ENCODE assay signal across 8 cellular contexts in the genomic region with DNA sequence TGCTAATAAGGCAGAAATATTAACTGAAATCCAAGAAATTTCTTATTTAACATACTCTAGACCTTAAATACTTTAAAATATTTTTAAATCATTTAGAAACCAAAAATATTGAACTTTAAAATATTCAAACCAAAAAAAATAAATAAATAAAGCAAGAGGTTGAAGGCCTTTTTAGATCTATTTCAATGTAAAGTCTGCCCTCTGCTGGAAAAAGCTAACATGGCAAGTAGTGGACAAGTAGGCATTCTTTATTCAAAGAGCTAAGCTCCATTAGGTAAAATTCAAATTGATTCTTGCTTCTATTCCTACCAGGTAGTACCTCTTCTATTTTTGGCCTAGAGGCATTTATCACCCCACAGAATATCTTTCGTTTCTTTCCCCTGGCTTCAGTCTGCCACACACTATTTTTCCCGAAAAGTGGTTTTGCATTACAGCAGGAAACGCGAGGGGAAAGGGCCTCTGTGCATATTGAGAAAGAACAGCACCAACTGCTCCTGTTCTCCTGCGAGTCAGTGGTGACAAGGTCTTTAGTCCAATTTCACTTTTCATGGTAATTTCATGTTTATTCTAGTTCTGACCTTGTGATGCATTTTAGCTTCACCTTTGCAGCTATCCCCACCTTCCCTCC. TPM values are rescaled to one million over a fixed set of nuclear protein-coding genes. Genes with fewer than 3 reads are reported as not detected.
DNase-seq lines count a peak whose midpoint lies in the region; ATAC-seq and TF ChIP-seq lines count a peak whose summit lies in the region.

No MANE protein-coding gene starts in this region.

- no peak overlapping the region for H4K8ac ChIP-seq in IMR-90 (ENCODE audit: low read depth in 2 of 2, low read length in 2 of 2)

- peak overlapping the region; percentile 44; the same call in 1 of the 2 replicates for H2AK5ac ChIP-seq in IMR-90 (ENCODE audit: low read depth, low read length)

- H2AK9ac ChIP-seq in IMR-90 (replicated peaks; ENCODE audit: low read depth, low read length, poor library complexity) = no peak overlapping the region

- no peaks in the 10 kb centered on the region for H3K79me1 ChIP-seq in IMR-90 (ENCODE audit: low read depth in 1 of 2, low read length in 2 of 2)

- no peak overlapping the region for H2BK5ac ChIP-seq in IMR-90 (ENCODE audit: low read depth, low read length, poor library complexity, severe bottlenecking)

- H3K9me3 ChIP-seq in IMR-90 (ENCODE audit: control insufficient read depth, insufficient read depth, low read length) (no peaks in the 10 kb centered on the region), PC-9 (ENCODE audit: insufficient read depth, low read depth) (no peaks in the 10 kb centered on the region)

- H3K9me1 ChIP-seq in IMR-90 (ENCODE audit: insufficient read depth, low read length) = 0 out of 2 replicates have a peak, but pooled peaks cover 2% of the 10 kb centered on the region

- H4K91ac ChIP-seq in IMR-90 (ENCODE audit: insufficient read depth, low read depth, low read length) = no peak overlapping the region

- H2BK20ac ChIP-seq in IMR-90 (ENCODE audit: low read depth, low read length) = no peak overlapping the region

- no peak overlapping the region for H3K4me3 ChIP-seq in IMR-90 (ENCODE audit: insufficient read depth, low read depth, low read length)
- H3K4me3 ChIP-seq in PC-9 = no peak overlapping the region

- H4K20me1 ChIP-seq in IMR-90 (ENCODE audit: insufficient read depth, low read length) (no peaks in the 10 kb centered on the region), PC-9 (ENCODE audit: insufficient read depth) (no peaks in the 10 kb centered on the region)

- H3K18ac ChIP-seq in IMR-90 (ENCODE audit: low read depth, low read length) = no peak overlapping the region

- CTCF ChIA-PET in IMR-90 (lab: Yijun Ruan, JAX) = interaction anchor here (0.6 to 1.9 kb wide), 18 partner anchors 8 to 710 kb away, joined by 3 to 25 read pairs (median 4); partner anchors contain the start of gene FAP
- CTCF ChIA-PET in PC-9 (lab: Charles Lee) = interaction anchor here (0.7 to 3.0 kb wide), 6 partner anchors 36 to 873 kb away, joined by 3 to 26 read pairs (median 4); no protein-coding TSS in a partner anchor

- POLR2A ChIA-PET in IMR-90 (lab: Charles Lee; ENCODE audit: unreplicated experiment) (no interaction called here), PC-9 (lab: Charles Lee; ENCODE audit: unreplicated experiment) (interaction anchor here (0.6 kb wide), 1 partner anchor 140 kb away, joined by 5 read pairs; no protein-coding TSS in a partner anchor)

- H3K4me2 ChIP-seq in IMR-90 (ENCODE audit: low read depth, low read length) (no peak overlapping the region), PC-9 (no peak overlapping the region)

- no peak overlapping the region for H4K5ac ChIP-seq in IMR-90 (ENCODE audit: low read depth, low read length)

- H2BK15ac ChIP-seq in IMR-90 (ENCODE audit: low read depth, low read length) = no peak overlapping the region

- no peak overlapping the region for H3K9ac ChIP-seq in IMR-90 (ENCODE audit: low read depth, low read length)

- no peak overlapping the region for H2BK120ac ChIP-seq in IMR-90 (ENCODE audit: low read depth, low read length)

- dilution Hi-C loops in IMR-90 (cut with HindIII; ENCODE audit: low sequenced_read_pairs, unreplicated experiment) = no loop called here

- no peak overlapping the region for H3K56ac ChIP-seq in IMR-90 (ENCODE audit: extremely low read depth, insufficient read depth, low read length)

- peak; percentile 60 for ATAC-seq in IMR-90 (ENCODE audit: low read depth)

- H2AFZ ChIP-seq in IMR-90 (replicated peaks; ENCODE audit: low read length, poor library complexity) (no peak overlapping the region), PC-9 (no peak overlapping the region)

- DNase-seq in DMS53 treated with DMSO at 0.1 percent for 48 hours (lab: John Stamatoyannopoulos, UW; ENCODE audit: unreplicated experiment) (peak; percentile 73), GM20000 (ENCODE audit: low spot score) (no peak), IMR-90 (peak; percentile 81), PC-9 (peak; percentile 30 to 37), amniotic stem cell (lab: John Stamatoyannopoulos, UW) (peak; percentile 76), iPS-NIHi11 (ENCODE audit: low spot score) (peak; percentile 38)
- DNase-seq in stimulated activated CD4-positive, alpha-beta T cell treated with anti-CD3 and anti-CD28 coated beads, Interleukin-15, amount 100 ng/mL, for 24 hours = peak; percentile 65
- DNase-seq in activated effector memory CD4-positive, alpha-beta T cell treated with Interleukin-2 at 50 U/mL for 16 hours = no peak

- 63% methylated on average over 4 of the region's 5 CpGs; no CpG with 5 or more reads in 1 of the 2 experiments for WGBS in IMR-90 (ENCODE audit: extremely low coverage in 2 of 2, insufficient read length in 1 of 2), 2 experiments

- in situ Hi-C loops in IMR-90 (cut with MboI; ENCODE audit: low sequenced_read_pairs) = loop anchor here (5.0 kb wide), 2 partner anchors 81 to 146 kb away; partner anchors contain the start of gene GCG

- no peak overlapping the region for H3K14ac ChIP-seq in IMR-90 (replicated peaks; ENCODE audit: low read depth, low read length)

- H3K27ac ChIP-seq in IMR-90 (ENCODE audit: insufficient read depth, low read length) (no peak overlapping the region), PC-9 (no peak overlapping the region)

- no peaks in the 10 kb centered on the region for H3K79me2 ChIP-seq in PC-9 (ENCODE audit: low read depth)

- no peaks in the 10 kb centered on the region for H3K9me2 ChIP-seq in PC-9 (ENCODE audit: insufficient read depth)

- H3F3A ChIP-seq in PC-9 (ENCODE audit: insufficient read depth, low read depth) = no peaks in the 10 kb centered on the region

- H3K36me3 ChIP-seq in IMR-90 (ENCODE audit: control insufficient read depth, insufficient read depth, low read length) (no peaks in the 10 kb centered on the region), PC-9 (ENCODE audit: low read depth) (no peaks in the 10 kb centered on the region)

- BruUV-seq in IMR-90 (replicated peaks; lab: Mats Ljungman, UMichigan) = no TSS peak
- no TSS peak for BruUV-seq in PC-9 (replicated peaks; lab: Mats Ljungman, UMichigan)

- H3K23ac ChIP-seq in IMR-90 (ENCODE audit: low read depth, low read length) = no peak overlapping the region

- H3K4ac ChIP-seq in IMR-90 (ENCODE audit: low read depth, low read length) = no peak overlapping the region

- no peaks in the 10 kb centered on the region for H3K4me1 ChIP-seq in IMR-90 (ENCODE audit: control insufficient read depth, insufficient read depth, low read length)
- H3K4me1 ChIP-seq in PC-9 (replicated peaks; ENCODE audit: insufficient read depth) = no peaks in the 10 kb centered on the region

- peak; percentile 91 for TF ChIP-seq RAD21 in IMR-90 (IDR thresholded peaks at IDR 0.05; ENCODE audit: low read length)

- TF ChIP-seq CTCF in GM20000 (IDR thresholded peaks at IDR 0.05; ENCODE audit: extremely low read depth, missing control alignments) (peak; percentile 69), IMR-90 (conservative IDR thresholded peaks at IDR 0.05; ENCODE audit: low read depth, low read length) (peak; percentile 93), PC-9 (conservative IDR thresholded peaks at IDR 0.05) (peak; percentile 80)

- H3K27me3 ChIP-seq in IMR-90 (ENCODE audit: control insufficient read depth, insufficient read depth, low read length) = no peaks in the 10 kb centered on the region
- H3K27me3 ChIP-seq in PC-9 (ENCODE audit: insufficient read depth, low read depth) = no peaks in the 10 kb centered on the region

- intact Hi-C loops in IMR-90 (cut with micrococcal nuclease) (loop anchor here (1.0 to 5.0 kb wide), 3 partner anchors 77 to 226 kb away; partner anchors contain the start of gene DPP4), PC-9 (cut with micrococcal nuclease; ENCODE audit: unreplicated experiment) (loop anchor here (1.0 to 2.0 kb wide), 4 partner anchors 77 to 711 kb away; no protein-coding TSS in a partner anchor)

- TF ChIP-seq POLR2A in IMR-90 (IDR thresholded peaks at IDR 0.05; ENCODE audit: low read depth, low read length) = 0 out of 2 replicates have a peak, but pooled peaks have one; percentile 37

TF ChIP-seq in IMR-90, 13 proteins besides CTCF, POLR2A, EP300 and RAD21:
- TF ChIP-seq SMC3 (IDR thresholded peaks at IDR 0.05; ENCODE audit: low read depth, low read length) (peak; percentile 95), RCOR1 (IDR thresholded peaks at IDR 0.05; ENCODE audit: insufficient replicate concordance, low read length) (no peak)

RNA-seq across cellular contexts. Expression of gene IFIH1, which starts 20.4 kb away (rescaled TPM):
- total RNA-seq in IMR-90 (2012; rRNA removed) = 1.4 and 2.2 TPM in 2 replicates
- 0.76 and 1.3 TPM in 2 replicates for polyA plus RNA-seq in IMR-90 (2012; rRNA removed)
- polyA plus RNA-seq in IMR-90 (2012; cell fraction: cytosol; rRNA removed) = 0.27 and 0.88 TPM in 2 replicates
- 0.55 and 0.79 TPM in 2 replicates for polyA plus RNA-seq in IMR-90 (2012; cell fraction: nucleus; rRNA removed; ENCODE audit: low replicate concordance)
- 4.7 and 4.8 TPM in 2 replicates for total RNA-seq in PC-9 (2021)

RNA-seq across cellular contexts. Expression of gene GCA, which starts 45.9 kb away (rescaled TPM):
- total RNA-seq in IMR-90 (2012; rRNA removed) (3.6 and 9.7 TPM in 2 replicates), PC-9 (2021) (13.4 and 14.9 TPM in 2 replicates)
- 2.2 and 2.3 TPM in 2 replicates for polyA plus RNA-seq in IMR-90 (2012; rRNA removed)
- polyA plus RNA-seq in IMR-90 (2012; cell fraction: cytosol; rRNA removed) = 1.1 and 3.5 TPM in 2 replicates
- 1.1 and 3.5 TPM in 2 replicates for polyA plus RNA-seq in IMR-90 (2012; cell fraction: nucleus; rRNA removed; ENCODE audit: low replicate concordance)

RNA-seq across cellular contexts. Expression of gene FAP, which starts 54.8 kb away (rescaled TPM):
- total RNA-seq in IMR-90 (2012; rRNA removed) (71.0 and 93.9 TPM in 2 replicates), PC-9 (2021) (not detected in 2 replicates)
- polyA plus RNA-seq in IMR-90 (2012; rRNA removed) = 74.1 and 95.0 TPM in 2 replicates
- 17.0 and 24.2 TPM in 2 replicates for polyA plus RNA-seq in IMR-90 (2012; cell fraction: cytosol; rRNA removed)
- polyA plus RNA-seq in IMR-90 (2012; cell fraction: nucleus; rRNA removed; ENCODE audit: low replicate concordance) = 33.6 and 384 TPM in 2 replicates

Comparison
In these comparisons a context has a peak if more than half of its experiments do, and no peak if none do; other contexts are left out.
1. DNase-seq: peak in DMS53 treated with DMSO at 0.1 percent for 48 hours (single experiment), IMR-90 (single experiment), PC-9 (2 of 2), amniotic stem cell (single experiment), iPS-NIHi11 (single experiment) and stimulated activated CD4-positive, alpha-beta T cell treated with anti-CD3 and anti-CD28 coated beads, Interleukin-15, amount 100 ng/mL, for 24 hours (single experiment); none in GM20000 (single experiment) and activated effector memory CD4-positive, alpha-beta T cell treated with Interleukin-2 at 50 U/mL for 16 hours (single experiment).
2. RNA of gene FAP, which starts 54.8 kb away (total RNA-seq): 71.0 to 93.9 TPM in IMR-90; not detected in PC-9; every median in the first group is over 10 times any median in the second.
3. Peak in every context shown above with its lines, with median percentiles within 50 percentile points of each other: CTCF ChIP-seq.